In genomic region chr16:56262879-56263245, GRCh38 we compare ENCODE assay signal across 16 cellular contexts.
DNase-seq lines count a peak whose midpoint lies in the region; ATAC-seq, FAIRE-seq and TF ChIP-seq lines count a peak whose summit lies in the region.
"Had no signal": no experiment of that assay in that cellular context is flagged by ENCODE, and none has a peak within 500 bp of the region (broad histone marks: within the 10 kb centered on the region; RNA-seq: fewer than 3 reads in every experiment).

No MANE protein-coding gene starts in this region.

- no peak overlapping the region for H3K4me2 ChIP-seq in hepatocyte
- H3K4me2 ChIP-seq: KMS-11 had no signal

- TF ChIP-seq CTCF in hepatocyte (IDR thresholded peaks at IDR 0.05; ENCODE audit: poor library complexity) (no peak), sigmoid colon (IDR thresholded peaks at IDR 0.05) (no peak)

- intact Hi-C loops in CD4-positive, alpha-beta memory T cell (cut with micrococcal nuclease), result loop anchor here (1.0 to 5.0 kb wide), 3 partner anchors 16 to 61 kb away; no protein-coding TSS in a partner anchor
- intact Hi-C loops in sigmoid colon (cut with DNase I), result no loop called here

- no peaks in the 10 kb centered on the region for H3K27me3 Mint-ChIP-seq in CD4-positive, alpha-beta memory T cell
- H3K27me3 Mint-ChIP-seq in T-helper 1 cell treated with Interleukin-12 subunit alpha and Interleukin-12 subunit beta and Interleukin-4 antibody, amounts not matched to agents 30 μg/mL and 1 μg/mL, for 36 hours (ENCODE audit: low read depth), result peaks cover 7% of the 10 kb centered on the region

- CTCF ChIA-PET in CD4-positive, alpha-beta memory T cell (lab: Charles Lee; ENCODE audit: partially characterized antibody), result interaction anchor here (1.0 to 6.0 kb wide), 14 partner anchors 10 to 319 kb away, joined by 3 to 57 read pairs (median 6); no protein-coding TSS in a partner anchor

- H3K27me3 ChIP-seq in CD4-positive, alpha-beta memory T cell (ENCODE audit: insufficient read depth, low read length), result no peaks in the 10 kb centered on the region
- H3K27me3 ChIP-seq in hepatocyte (no peaks in the 10 kb centered on the region), sigmoid colon (no peaks in the 10 kb centered on the region)

- 82% methylated on average over 4 of the region's 4 CpGs for WGBS in hepatocyte (ENCODE audit: low lambda C conversion rate, missing lambda C conversion rate)
- WGBS in sigmoid colon, 2 donors, result 66 to 71% methylated on average over 4 of the region's 4 CpGs

- H3K27ac ChIP-seq in CD4-positive, alpha-beta memory T cell (ENCODE audit: low read depth, low read length), result peak overlapping the region; percentile 45
- H3K27ac ChIP-seq in hepatocyte, result peak overlapping the region; percentile 33
- H3K27ac ChIP-seq in sigmoid colon, result peak overlapping the region in 3 of 4 donors; percentile 82 to 91 (median 90)
- H3K27ac ChIP-seq: epithelial cell of prostate, KMS-11 had no signal

- H3K4me1 ChIP-seq in CD4-positive, alpha-beta memory T cell (ENCODE audit: insufficient read depth, low read length), result peaks cover 59% of the 10 kb centered on the region
- H3K4me1 ChIP-seq in hepatocyte (ENCODE audit: insufficient read depth) (peaks cover 21% of the 10 kb centered on the region), sigmoid colon (peaks cover 4 to 91% (median 77%) of the 10 kb centered on the region in 4 donors)

- H2AFZ ChIP-seq in hepatocyte, result no peak overlapping the region

- peak overlapping the region; percentile 77 to 97 (median 89) for H3K27ac Mint-ChIP-seq in CD4-positive, alpha-beta memory T cell
- H3K27ac Mint-ChIP-seq in T-helper 1 cell treated with Interleukin-12 subunit alpha and Interleukin-12 subunit beta and Interleukin-4 antibody, amounts not matched to agents 30 μg/mL and 1 μg/mL, for 36 hours, result peak overlapping the region; percentile 17

- TF ChIP-seq POLR2A in sigmoid colon (IDR thresholded peaks at IDR 0.05), result no peak
- TF ChIP-seq POLR2A in GM12891 (IDR thresholded peaks at IDR 0.05; ENCODE audit: low read depth, low read length), result no peak

- H3K79me2 ChIP-seq in hepatocyte, result no peaks in the 10 kb centered on the region

- ATAC-seq in HG03342 (IDR thresholded peaks at IDR 0.05; ENCODE audit: unreplicated experiment), result no peak

- no peak for TF ChIP-seq EP300 in sigmoid colon (IDR thresholded peaks at IDR 0.05)

- peaks cover 36 to 73% (median 52%) of the 10 kb centered on the region in 4 donors for H3K4me1 Mint-ChIP-seq in CD4-positive, alpha-beta memory T cell
- H3K4me1 Mint-ChIP-seq in T-helper 1 cell treated with Interleukin-12 subunit alpha and Interleukin-12 subunit beta and Interleukin-4 antibody, amounts not matched to agents 30 μg/mL and 1 μg/mL, for 36 hours (ENCODE audit: low read depth), result peaks cover 30% of the 10 kb centered on the region

- H3K4me3 ChIP-seq in CD4-positive, alpha-beta memory T cell (ENCODE audit: low read length in 2 of 2), result no peak overlapping the region
- H3K4me3 ChIP-seq in hepatocyte, result no peak overlapping the region
- no peak overlapping the region for H3K4me3 ChIP-seq in sigmoid colon

- H3K36me3 ChIP-seq in CD4-positive, alpha-beta memory T cell (ENCODE audit: insufficient read depth, low read length), result no peaks in the 10 kb centered on the region
- H3K36me3 ChIP-seq in hepatocyte (replicated peaks; ENCODE audit: insufficient read depth, low read depth), result no peaks in the 10 kb centered on the region
- H3K36me3 ChIP-seq in sigmoid colon, result no peaks in the 10 kb centered on the region

- H3K9me3 Mint-ChIP-seq in CD4-positive, alpha-beta memory T cell, result peaks cover 0 to 1% (median 0%) of the 10 kb centered on the region in 8 donors
- no peaks in the 10 kb centered on the region for H3K9me3 Mint-ChIP-seq in T-helper 1 cell treated with Interleukin-12 subunit alpha and Interleukin-12 subunit beta and Interleukin-4 antibody, amounts not matched to agents 30 μg/mL and 1 μg/mL, for 36 hours

- peak overlapping the region; percentile 47 to 82 (median 65) for H3K4me3 Mint-ChIP-seq in CD4-positive, alpha-beta memory T cell
- no peak overlapping the region for H3K4me3 Mint-ChIP-seq in T-helper 1 cell treated with Interleukin-12 subunit alpha and Interleukin-12 subunit beta and Interleukin-4 antibody, amounts not matched to agents 30 μg/mL and 1 μg/mL, for 36 hours

- no peaks in the 10 kb centered on the region for H3K9me3 ChIP-seq in CD4-positive, alpha-beta memory T cell (ENCODE audit: control insufficient read depth in 1 of 2, low read length in 2 of 2)
- H3K9me3 ChIP-seq in hepatocyte (ENCODE audit: low read depth) (no peaks in the 10 kb centered on the region), sigmoid colon (no peaks in the 10 kb centered on the region)

- POLR2A ChIA-PET in CD4-positive, alpha-beta memory T cell (lab: Charles Lee; ENCODE audit: partially characterized antibody), result interaction anchor here (0.7 to 6.4 kb wide), 14 partner anchors 8 to 72 kb away, joined by 3 to 78 read pairs (median 6); partner anchors contain the start of gene GNAO1

- no peak for DNase-seq in CD4-positive, alpha-beta memory T cell
- DNase-seq in hepatocyte (ENCODE audit: low spot score), result no peak
- DNase-seq in sigmoid colon, result peak; percentile 63
- DNase-seq in SW480 (ENCODE audit: low spot score), result no peak
- DNase-seq in DMS79 (lab: John Stamatoyannopoulos, UW), result no peak
- no peak for DNase-seq in GM12891 (ENCODE audit: insufficient read length, low spot score)
- DNase-seq: activated CD4-positive, alpha-beta T cell treated with anti-CD3 and anti-CD28 coated beads for 1 hour; amniotic stem cell; kidney; NCI-H1417 treated with DMSO at 0.1 percent for 48 hours; stimulated activated CD4-positive, alpha-beta T cell treated with anti-CD3 and anti-CD28 coated beads, Interleukin-12 subunit alpha, Interleukin-12 subunit beta, amount 100 ng/mL, for 4 hours; stimulated activated naive CD8-positive, alpha-beta T cell treated with anti-CD3 and anti-CD28 coated beads, Interleukin-15, Interleukin-2, amounts not matched to agents 100 U/mL and 50 U/mL, for 24 hours had no signal

- H4K20me1 ChIP-seq in hepatocyte (ENCODE audit: insufficient read depth, poor library complexity, severe bottlenecking), result no peaks in the 10 kb centered on the region

- no peaks in the 10 kb centered on the region for H3K9me2 ChIP-seq in hepatocyte (replicated peaks; ENCODE audit: insufficient read depth)

- H3K36me3 Mint-ChIP-seq in CD4-positive, alpha-beta memory T cell, result no peaks in the 10 kb centered on the region
- no peaks in the 10 kb centered on the region for H3K36me3 Mint-ChIP-seq in T-helper 1 cell treated with Interleukin-12 subunit alpha and Interleukin-12 subunit beta and Interleukin-4 antibody, amounts not matched to agents 30 μg/mL and 1 μg/mL, for 36 hours (ENCODE audit: low read depth)

- FAIRE-seq in GM12891 (lab: Jason Lieb, UNC), result no peak
- FAIRE-seq: kidney had no signal

TF ChIP-seq in GM12891, 5 proteins besides CTCF, POLR2A, EP300 and RAD21:
- TF ChIP-seq SPI1 (IDR thresholded peaks at IDR 0.05; ENCODE audit: low read depth, low read length), result no peak
- no peak for TF ChIP-seq PAX5 (IDR thresholded peaks at IDR 0.05; ENCODE audit: insufficient read depth, low read length, severe bottlenecking)
- no peak for TF ChIP-seq POU2F2 (IDR thresholded peaks at IDR 0.05; ENCODE audit: low read depth, low read length)
- no peak for TF ChIP-seq TAF1 (IDR thresholded peaks at IDR 0.05; ENCODE audit: low read depth, low read length)
- TF ChIP-seq POLR2AphosphoS5 (IDR thresholded peaks at IDR 0.05; ENCODE audit: low read depth, low read length), result no peak

Comparison
In these comparisons a context has a peak if more than half of its experiments do, and no peak if none do; other contexts are left out.
1. H3K27ac ChIP-seq: peak in every context shown above with its lines; median percentile 90 in sigmoid colon; 45 in CD4-positive, alpha-beta memory T cell; 33 in hepatocyte.